ENCODE assay signal across 18 cellular contexts in genomic region chr13:62085337-62085736, GRCh38.
"Had no signal": no experiment of that assay in that cellular context is flagged by ENCODE, and none has a peak within 500 bp of the region (broad histone marks: within the 10 kb centered on the region; RNA-seq: fewer than 3 reads in every experiment).

No MANE protein-coding gene starts in this region.

- H3K4me1 ChIP-seq: esophagus muscularis mucosa, gastrocnemius medialis had no signal

- H3K4me3 ChIP-seq: esophagus muscularis mucosa, gastrocnemius medialis, lung, ovary had no signal

- H3K27ac ChIP-seq: epithelial cell of prostate, esophagus muscularis mucosa, gastrocnemius medialis, ovary had no signal

- ATAC-seq: gastrocnemius medialis; left cardiac atrium; left ventricle myocardium superior; naive thymus-derived CD4-positive, alpha-beta T cell; right cardiac atrium had no signal

- H3K27me3 ChIP-seq: esophagus muscularis mucosa, gastrocnemius medialis, ovary had no signal

- DNase-seq: effector memory CD4-positive, alpha-beta T cell; gastrocnemius medialis; kidney; left cardiac atrium; left ventricle myocardium superior; mesenchymal stem cell; naive thymus-derived CD4-positive, alpha-beta T cell; nephron progenitor cell; nucleus accumbens; ovary; right cardiac atrium; small intestine; stimulated activated CD4-positive, alpha-beta T cell treated with anti-CD3 and anti-CD28 coated beads, Interleukin-2, amount 100 ng/mL, for 48 hours; stimulated activated naive CD4-positive, alpha-beta T cell treated with Interleukin-2 at 50 U/mL for 16 hours; trophoblast cell had no signal

- H3K36me3 ChIP-seq: esophagus muscularis mucosa, gastrocnemius medialis, ovary had no signal

- H3K9me3 ChIP-seq: esophagus muscularis mucosa, gastrocnemius medialis, ovary had no signal
